In the genomic region with DNA sequence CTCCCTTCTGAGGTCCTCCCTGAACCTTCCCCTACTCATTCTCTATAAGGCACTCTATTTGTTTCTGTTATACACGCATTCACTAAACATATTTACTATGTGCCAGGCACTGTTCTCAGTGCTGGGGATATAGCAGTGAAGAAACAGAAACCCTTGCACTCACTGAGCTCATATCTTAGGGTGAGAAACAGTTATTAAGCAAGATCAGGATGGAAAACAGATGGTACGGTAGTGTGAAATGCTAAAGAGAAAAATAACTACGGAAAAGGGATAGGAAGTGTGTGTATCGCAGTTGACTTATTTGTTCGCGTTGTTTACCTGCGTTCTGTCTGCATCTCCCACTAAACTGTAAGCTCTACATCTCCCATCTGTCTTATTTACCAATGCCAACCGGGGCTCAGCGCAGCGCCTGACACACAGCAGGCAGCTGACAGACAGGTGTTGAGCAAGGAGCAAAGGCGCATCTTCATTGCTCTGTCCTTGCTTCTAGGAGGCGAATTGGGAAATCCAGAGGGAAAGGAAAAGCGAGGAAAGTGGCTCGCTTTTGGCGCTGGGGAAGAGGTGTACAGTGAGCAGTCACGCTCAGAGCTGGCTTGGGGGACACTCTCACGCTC, we compare ENCODE assay signal across 8 cellular contexts. TPM values are rescaled to one million over a fixed set of nuclear protein-coding genes. Genes with fewer than 3 reads are reported as not detected.
DNase-seq lines count a peak whose midpoint lies in the region; TF ChIP-seq lines count a peak whose summit lies in the region.

No MANE protein-coding gene starts in this region.

- TF ChIP-seq CTCF in mesothelial cell of epicardium (IDR thresholded peaks at IDR 0.05; ENCODE audit: unreplicated experiment), result no peak

- peak overlapping the region; percentile 67 for H3K27ac Mint-ChIP-seq in activated naive CD4-positive, alpha-beta T cell treated with anti-CD3 and anti-CD28 coated beads, Interleukin-2, amount 50 U/mL, for 24 hours
- H3K27ac Mint-ChIP-seq in mesothelial cell of epicardium, result peak overlapping the region; percentile 92

- H3K9me3 Mint-ChIP-seq in activated naive CD4-positive, alpha-beta T cell treated with anti-CD3 and anti-CD28 coated beads, Interleukin-2, amount 50 U/mL, for 24 hours, result no peaks in the 10 kb centered on the region
- no peaks in the 10 kb centered on the region for H3K9me3 Mint-ChIP-seq in mesothelial cell of epicardium

- H3K36me3 Mint-ChIP-seq in activated naive CD4-positive, alpha-beta T cell treated with anti-CD3 and anti-CD28 coated beads, Interleukin-2, amount 50 U/mL, for 24 hours, result no peaks in the 10 kb centered on the region
- H3K36me3 Mint-ChIP-seq in mesothelial cell of epicardium, result peaks cover 3% of the 10 kb centered on the region

- H3K4me3 Mint-ChIP-seq in activated naive CD4-positive, alpha-beta T cell treated with anti-CD3 and anti-CD28 coated beads, Interleukin-2, amount 50 U/mL, for 24 hours, result peak overlapping the region; percentile 95
- peak overlapping the region; percentile 89 for H3K4me3 Mint-ChIP-seq in mesothelial cell of epicardium

- H3K4me1 Mint-ChIP-seq in activated naive CD4-positive, alpha-beta T cell treated with anti-CD3 and anti-CD28 coated beads, Interleukin-2, amount 50 U/mL, for 24 hours, result peaks cover 36% of the 10 kb centered on the region
- H3K4me1 Mint-ChIP-seq in mesothelial cell of epicardium, result peaks cover 25% of the 10 kb centered on the region

- no peaks in the 10 kb centered on the region for H3K27me3 Mint-ChIP-seq in activated naive CD4-positive, alpha-beta T cell treated with anti-CD3 and anti-CD28 coated beads, Interleukin-2, amount 50 U/mL, for 24 hours
- H3K27me3 Mint-ChIP-seq in mesothelial cell of epicardium (ENCODE audit: low read depth), result no peaks in the 10 kb centered on the region

- no peak for DNase-seq in activated naive CD4-positive, alpha-beta T cell treated with anti-CD3 and anti-CD28 coated beads, Interleukin-2, amount 50 U/mL, for 16 hours
- peak; percentile 69 for DNase-seq in NCI-H2171 treated with DMSO at 0.1 percent for 48 hours (lab: John Stamatoyannopoulos, UW)
- DNase-seq in cerebellum (ENCODE audit: low spot score), result peak; percentile 30
- no peak for DNase-seq in mesothelial cell of epicardium (ENCODE audit: low spot score in 2 of 2, unreplicated experiment in 2 of 2)
- DNase-seq in NCI-H1930 (lab: John Stamatoyannopoulos, UW), result no peak
- no peak for DNase-seq in UCSD-AML1 (lab: John Stamatoyannopoulos, UW; ENCODE audit: unreplicated experiment)
- no peak for DNase-seq in NCI-H187 (lab: John Stamatoyannopoulos, UW)

RNA-seq across cellular contexts. Expression of gene CYB5RL, which starts 0.6 kb away (rescaled TPM):
- total RNA-seq in cerebellum (5.7 TPM), mesothelial cell of epicardium (8.5 to 10.4 TPM (median 10.3 TPM) in 3 replicates)

RNA-seq across cellular contexts. Expression of gene MRPL37, which starts 0.7 kb away (rescaled TPM):
- total RNA-seq in cerebellum (22.3 TPM), mesothelial cell of epicardium (54.9 to 57.6 TPM (median 56.9 TPM) in 3 replicates)

RNA-seq across cellular contexts. Expression of gene CDCP2, which starts 46.5 kb away (rescaled TPM):
- total RNA-seq in cerebellum (not detected), mesothelial cell of epicardium (not detected in 3 replicates)

Comparison
In these comparisons a context has a peak if more than half of its experiments do, and no peak if none do; other contexts are left out.
1. DNase-seq: peak in NCI-H2171 treated with DMSO at 0.1 percent for 48 hours (single experiment) and cerebellum (single experiment); none in activated naive CD4-positive, alpha-beta T cell treated with anti-CD3 and anti-CD28 coated beads, Interleukin-2, amount 50 U/mL, for 16 hours (single experiment), mesothelial cell of epicardium (0 of 2), NCI-H1930 (0 of 2), UCSD-AML1 (single experiment) and NCI-H187 (0 of 2).